Comparison of ENCODE assay signal across 8 cellular contexts in the genomic region with DNA sequence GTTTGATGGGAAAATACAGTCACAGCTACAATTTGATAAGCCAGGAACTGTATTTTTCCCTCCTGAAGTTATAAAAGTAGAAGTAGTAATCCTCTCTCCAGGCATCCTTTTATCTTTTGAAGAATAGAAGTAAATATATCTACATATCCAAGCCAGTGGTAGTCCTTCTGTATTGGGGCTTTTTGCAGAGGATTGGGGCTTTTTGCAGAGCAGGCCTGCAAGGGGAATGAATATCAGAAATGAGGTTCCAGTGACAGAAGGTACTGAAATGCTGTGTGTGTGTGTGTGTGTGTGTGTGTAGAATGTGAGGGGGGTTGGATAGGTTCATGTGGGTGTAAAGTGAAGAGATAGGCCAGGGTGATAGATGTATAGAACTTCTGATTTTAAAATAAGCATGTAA.
"Had no signal": no experiment of that assay in that cellular context is flagged by ENCODE, and none has a peak within 500 bp of the region (broad histone marks: within the 10 kb centered on the region; RNA-seq: fewer than 3 reads in every experiment).

No MANE protein-coding gene starts in this region.

- FAIRE-seq: G401.6, GM12878, GM12891, GM12892, GM18507, GM19239 had no signal

- ATAC-seq: GM12878 had no signal

- DNase-seq: GDM1, GF-D8 had no signal

- H3K4me3 ChIP-seq: GM12878 had no signal
